ENCODE assay signal across 8 cellular contexts in the genomic region with DNA sequence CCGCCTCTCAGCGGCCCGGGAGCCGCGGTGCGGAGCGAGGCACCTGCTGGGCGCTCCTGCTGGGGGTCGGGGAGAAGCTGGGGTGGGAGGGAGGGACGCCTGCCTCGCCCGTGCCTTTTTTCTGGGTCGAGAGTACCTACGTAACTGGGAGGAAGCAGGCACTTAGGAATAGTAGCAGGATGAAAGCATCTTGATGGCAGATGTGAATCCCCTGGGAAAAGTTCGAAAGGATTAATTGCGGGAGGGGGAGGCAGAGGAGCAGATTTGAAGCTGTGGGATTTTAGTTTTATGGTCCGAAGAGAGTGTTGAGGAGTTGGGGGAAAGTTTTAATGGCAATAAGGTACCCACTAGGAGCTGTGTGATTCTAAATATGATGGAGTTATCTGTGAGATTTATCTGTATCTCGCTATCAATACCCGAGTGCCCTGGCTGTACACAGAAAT. TPM values are rescaled to one million over a fixed set of nuclear protein-coding genes. Genes with fewer than 3 reads are reported as not detected.
DNase-seq lines count a peak whose midpoint lies in the region; ATAC-seq and TF ChIP-seq lines count a peak whose summit lies in the region.

No MANE protein-coding gene starts in this region.

- 2% methylated on average over 10 of the region's 19 CpGs for whole genome bisulfite sequencing in hepatocyte (ENCODE audit: low lambda C conversion rate, missing lambda C conversion rate)

- H3K27ac Mint-ChIP-seq in T-helper 17 cell: peak overlapping the region; percentile 94
- peak overlapping the region; percentile 72 for H3K27ac Mint-ChIP-seq in stimulated activated naive B cell treated with anti-CD40 and anti-IgM and Interleukin-4, amounts not matched to agents 10 μg/mL and 1 μg/mL and 100 μg/mL, for 72 hours

- TF ChIP-seq CTCF in A673 (conservative IDR thresholded peaks at IDR 0.05; ENCODE audit: low read depth, low read length) (no peak), hepatocyte (IDR thresholded peaks at IDR 0.05; ENCODE audit: poor library complexity) (no peak)

- peaks cover 52% of the 10 kb centered on the region for H4K20me1 ChIP-seq in hepatocyte (ENCODE audit: insufficient read depth, poor library complexity, severe bottlenecking)

- H2AFZ ChIP-seq in hepatocyte: no peak overlapping the region

- peaks cover 25% of the 10 kb centered on the region for H3K4me1 Mint-ChIP-seq in T-helper 17 cell
- H3K4me1 Mint-ChIP-seq in stimulated activated naive B cell treated with anti-CD40 and anti-IgM and Interleukin-4, amounts not matched to agents 10 μg/mL and 1 μg/mL and 100 μg/mL, for 72 hours: peaks cover 20 to 24% of the 10 kb centered on the region in 2 donors

- ATAC-seq in T-helper 17 cell: no peak
- ATAC-seq in stimulated activated naive B cell treated with anti-CD40 and anti-IgM and Interleukin-4, amounts not matched to agents 10 μg/mL and 1 μg/mL and 100 μg/mL, for 72 hours (replicated peaks): no peak

- H3K27me3 ChIP-seq in A673 (replicated peaks; ENCODE audit: insufficient read depth, low read depth, low read length, poor library complexity) (no peaks in the 10 kb centered on the region), H7 (ENCODE audit: control insufficient read depth, insufficient read depth, low read length) (no peaks in the 10 kb centered on the region), hepatocyte (no peaks in the 10 kb centered on the region)

- CTCF ChIA-PET in A673 (lab: Charles Lee): interaction anchor here (0.6 kb wide), 2 partner anchors 66 to 500 kb away, joined by 3 read pairs; no protein-coding TSS in a partner anchor

- H3K4me3 ChIP-seq in A673 (ENCODE audit: low read depth, low read length, poor library complexity, severe bottlenecking): peak overlapping the region; percentile 93
- peak overlapping the region; percentile 86 for H3K4me3 ChIP-seq in H7 (ENCODE audit: insufficient read depth, low read depth, low read length)
- peak overlapping the region; percentile 88 for H3K4me3 ChIP-seq in hepatocyte

- H3K4me1 ChIP-seq in A673 (ENCODE audit: insufficient read depth, low read length, poor library complexity, severe bottlenecking) (peaks cover 13% of the 10 kb centered on the region), hepatocyte (ENCODE audit: insufficient read depth) (peaks cover 1% of the 10 kb centered on the region)

- H3K9me2 ChIP-seq in hepatocyte (replicated peaks; ENCODE audit: insufficient read depth): no peaks in the 10 kb centered on the region

- peak overlapping the region; percentile 89 for H3K27ac ChIP-seq in A673 (ENCODE audit: low read depth, low read length, poor library complexity, severe bottlenecking)
- H3K27ac ChIP-seq in hepatocyte: peak overlapping the region; percentile 99

- BruUV-seq in A673 (replicated peaks; lab: Mats Ljungman, UMichigan): no TSS peak

- H3K36me3 ChIP-seq in A673 (ENCODE audit: insufficient read depth, low read length, poor library complexity, severe bottlenecking): no peaks in the 10 kb centered on the region
- H3K36me3 ChIP-seq in H7 (replicated peaks; ENCODE audit: control insufficient read depth, insufficient read depth, low read length): no peaks in the 10 kb centered on the region
- H3K36me3 ChIP-seq in hepatocyte (replicated peaks; ENCODE audit: insufficient read depth, low read depth): no peaks in the 10 kb centered on the region

- H3K4me2 ChIP-seq in hepatocyte: peak overlapping the region; percentile 82

- DNase-seq in A673 (ENCODE audit: low spot score): peak; percentile 64
- DNase-seq in H7: no peak
- peak in 1 of 3 donors; percentile 14 for DNase-seq in T-helper 17 cell
- DNase-seq in hepatocyte (ENCODE audit: low spot score): no peak
- no peak for DNase-seq in stimulated activated naive B cell treated with anti-CD40 and anti-IgM and Interleukin-4, amounts not matched to agents 10 μg/mL and 1 μg/mL and 100 μg/mL, for 72 hours
- no peak for DNase-seq in 8988T
- no peak for DNase-seq in MV-4-11 (lab: John Stamatoyannopoulos, UW)
- no peak for DNase-seq in NCI-H526 (lab: John Stamatoyannopoulos, UW)

- no peaks in the 10 kb centered on the region for H3K9me3 ChIP-seq in A673 (ENCODE audit: low read depth, low read length, poor library complexity, severe bottlenecking)
- H3K9me3 ChIP-seq in T-helper 17 cell (ENCODE audit: control insufficient read depth, low read length, poor library complexity, severe bottlenecking): no peaks in the 10 kb centered on the region
- H3K9me3 ChIP-seq in hepatocyte (ENCODE audit: low read depth): no peaks in the 10 kb centered on the region

- intact Hi-C loops in A673 (cut with micrococcal nuclease; ENCODE audit: unreplicated experiment): loop anchor here (5.0 kb wide), 1 partner anchor 66 kb away; no protein-coding TSS in a partner anchor

- H3K4me3 Mint-ChIP-seq in T-helper 17 cell: peak overlapping the region; percentile 98
- peak overlapping the region; percentile 82 to 89 for H3K4me3 Mint-ChIP-seq in stimulated activated naive B cell treated with anti-CD40 and anti-IgM and Interleukin-4, amounts not matched to agents 10 μg/mL and 1 μg/mL and 100 μg/mL, for 72 hours

- H3K9me3 Mint-ChIP-seq in stimulated activated naive B cell treated with anti-CD40 and anti-IgM and Interleukin-4, amounts not matched to agents 10 μg/mL and 1 μg/mL and 100 μg/mL, for 72 hours: peaks cover 0 to 2% of the 10 kb centered on the region in 2 donors

- POLR2A ChIA-PET in A673 (lab: Charles Lee; ENCODE audit: low non-redundant PET): interaction anchor here (0.6 kb wide), 2 partner anchors 38 to 635 kb away, joined by 3 to 13 read pairs; no protein-coding TSS in a partner anchor

- peaks cover 67% of the 10 kb centered on the region for H3K79me2 ChIP-seq in hepatocyte

- no peaks in the 10 kb centered on the region for H3K27me3 Mint-ChIP-seq in T-helper 17 cell
- H3K27me3 Mint-ChIP-seq in stimulated activated naive B cell treated with anti-CD40 and anti-IgM and Interleukin-4, amounts not matched to agents 10 μg/mL and 1 μg/mL and 100 μg/mL, for 72 hours: no peaks in the 10 kb centered on the region

- H3K36me3 Mint-ChIP-seq in T-helper 17 cell (ENCODE audit: low read depth): no peaks in the 10 kb centered on the region
- H3K36me3 Mint-ChIP-seq in stimulated activated naive B cell treated with anti-CD40 and anti-IgM and Interleukin-4, amounts not matched to agents 10 μg/mL and 1 μg/mL and 100 μg/mL, for 72 hours: no peaks in the 10 kb centered on the region

RNA-seq across cellular contexts. Expression of a gene that starts 1.1 kb away (rescaled TPM):
- total RNA-seq in A673 (2021) (118 and 122 TPM in 2 replicates), T-helper 17 cell (10 to 100 TPM; 66.6 to 68.3 TPM), hepatocyte (86.4 and 91.6 TPM in 2 replicates)
- total RNA-seq in H7 (2014; rRNA removed; shearing (Covaris generic)): 94.3 and 116 TPM in 2 replicates
- polyA plus RNA-seq in hepatocyte: 54.4 and 62.4 TPM in 2 replicates
